Comparison of ENCODE assay signal across 32 cellular contexts in genomic region chr7:42720871-42721835, GRCh38.
DNase-seq lines count a peak whose midpoint lies in the region; ATAC-seq, FAIRE-seq and TF ChIP-seq lines count a peak whose summit lies in the region.
"Had no signal": no experiment of that assay in that cellular context is flagged by ENCODE, and none has a peak within 500 bp of the region (broad histone marks: within the 10 kb centered on the region; RNA-seq: fewer than 3 reads in every experiment).

No MANE protein-coding gene starts in this region.

- no peaks in the 10 kb centered on the region for H3K36me3 ChIP-seq in H1 (ENCODE audit: control insufficient read depth in 2 of 4, insufficient read depth in 4 of 4, low read length in 3 of 4)
- H3K36me3 ChIP-seq: spleen had no signal

- H2BK15ac ChIP-seq in H1 (ENCODE audit: low read length): no peak overlapping the region

- TF ChIP-seq CTCF in H1 (IDR thresholded peaks at IDR 0.05; ENCODE audit: control extremely low read depth in 1 of 3, insufficient read depth in 1 of 3, low read depth in 1 of 3, low read length in 3 of 3): no peak
- no peak for TF ChIP-seq CTCF in nephron progenitor cell (IDR thresholded peaks at IDR 0.05)

- CTCF ChIA-PET in H1 (lab: Charles Lee; ENCODE audit: partially characterized antibody): interaction anchor here (0.8 to 1.4 kb wide), 7 partner anchors 9 to 186 kb away, joined by 3 to 7 read pairs (median 4); no protein-coding TSS in a partner anchor

- H2AK5ac ChIP-seq in H1 (ENCODE audit: low read depth, low read length): 0 out of 2 replicates have a peak overlapping the region, but pooled peaks have one; percentile 49

- no peaks in the 10 kb centered on the region for H3K23me2 ChIP-seq in H1 (ENCODE audit: low read depth, low read length)

- no peaks in the 10 kb centered on the region for H3K79me1 ChIP-seq in H1 (ENCODE audit: low read depth, low read length)

- no peak overlapping the region for H3K9ac ChIP-seq in H1 (replicated peaks in 1 of 4; ENCODE audit: extremely low read depth in 1 of 4, low read depth in 3 of 4, low read length in 3 of 4)
- H3K9ac ChIP-seq: parathyroid adenoma had no signal

- no peak overlapping the region for H4K5ac ChIP-seq in H1 (ENCODE audit: insufficient read length, low read depth, low read length)

- H3K56ac ChIP-seq in H1 (replicated peaks; ENCODE audit: insufficient read length, low read depth, low read length): no peak overlapping the region

- H4K8ac ChIP-seq in H1 (ENCODE audit: extremely low read depth, insufficient read depth, low read length): no peak overlapping the region

- peak overlapping the region; percentile 41 for H2BK20ac ChIP-seq in H1 (ENCODE audit: low read length)

- no peak for ATAC-seq in GM21723 (IDR thresholded peaks at IDR 0.05; ENCODE audit: unreplicated experiment)
- ATAC-seq: naive thymus-derived CD8-positive, alpha-beta T cell; right cardiac atrium; stimulated activated effector memory CD8-positive, alpha-beta T cell treated with anti-CD3 and anti-CD28 coated beads, Interleukin-12 subunit alpha, Interleukin-12 subunit beta, amount 100 ng/mL, for 72 hours had no signal

- H3K9me3 ChIP-seq in H1 (ENCODE audit: insufficient read depth in 2 of 2, low read depth in 1 of 2, low read length in 1 of 2): no peaks in the 10 kb centered on the region; a peak in 1 of 4 replicates
- H3K9me3 ChIP-seq: spleen had no signal

- H3K4me1 Mint-ChIP-seq in nephron progenitor cell: peaks cover 21% of the 10 kb centered on the region
- H3K4me1 Mint-ChIP-seq: activated CD4-positive, alpha-beta memory T cell treated with anti-CD3 and anti-CD28 coated beads, Interleukin-2, amount 10 ng/mL, durations not matched to agents 7 days and 5 days; CD8-positive, alpha-beta memory T cell; naive thymus-derived CD8-positive, alpha-beta T cell; stimulated activated effector memory CD8-positive, alpha-beta T cell treated with anti-CD3 and anti-CD28 coated beads, Interleukin-12 subunit alpha, Interleukin-12 subunit beta, amount 100 ng/mL, for 72 hours had no signal

- no peaks in the 10 kb centered on the region for H4K20me1 ChIP-seq in H1 (replicated peaks in 1 of 2; ENCODE audit: control insufficient read depth in 1 of 2, insufficient read depth in 2 of 2, low read length in 2 of 2)

- 81% methylated on average over 12 of the region's 12 CpGs; no CpG with 5 or more reads in 1 of the 2 experiments for WGBS in H1 (ENCODE audit: extremely low coverage in 1 of 2, insufficient coverage in 1 of 2, insufficient read length in 1 of 2, insufficient replicate concordance in 2 of 2, low coverage in 1 of 2, low lambda C conversion rate in 2 of 2, missing lambda C conversion rate in 1 of 2), 2 experiments

- no peak overlapping the region for H3K23ac ChIP-seq in H1 (ENCODE audit: insufficient read length)

- FAIRE-seq in H1 (lab: Jason Lieb, UNC): no peak
- no peak for FAIRE-seq in frontal cortex (lab: Jason Lieb, UNC)
- FAIRE-seq: G401.6, H54, keratinocyte, RCC 7860 had no signal

- no peak overlapping the region for H3K4ac ChIP-seq in H1 (replicated peaks; ENCODE audit: insufficient read length, low read depth, low read length)

- H3K4me3 Mint-ChIP-seq in nephron progenitor cell: no peak overlapping the region
- H3K4me3 Mint-ChIP-seq: activated CD4-positive, alpha-beta memory T cell treated with anti-CD3 and anti-CD28 coated beads, Interleukin-2, amount 10 ng/mL, durations not matched to agents 7 days and 5 days; CD8-positive, alpha-beta memory T cell; IgD-negative memory B cell; naive thymus-derived CD8-positive, alpha-beta T cell; stimulated activated effector memory CD8-positive, alpha-beta T cell treated with anti-CD3 and anti-CD28 coated beads, Interleukin-12 subunit alpha, Interleukin-12 subunit beta, amount 100 ng/mL, for 72 hours had no signal

- no peaks in the 10 kb centered on the region for H3K36me3 Mint-ChIP-seq in nephron progenitor cell (ENCODE audit: low read depth)
- H3K36me3 Mint-ChIP-seq: CD8-positive, alpha-beta memory T cell; IgD-negative memory B cell; naive thymus-derived CD8-positive, alpha-beta T cell; stimulated activated effector memory CD8-positive, alpha-beta T cell treated with anti-CD3 and anti-CD28 coated beads, Interleukin-12 subunit alpha, Interleukin-12 subunit beta, amount 100 ng/mL, for 72 hours had no signal

- H3K14ac ChIP-seq in H1 (ENCODE audit: insufficient read length): no peak overlapping the region

- H3K27ac ChIP-seq in H1 (ENCODE audit: low read depth, low read length): no peak overlapping the region
- H3K27ac ChIP-seq: parathyroid adenoma, spleen had no signal

- peak; percentile 41 for DNase-seq in AG08395 (ENCODE audit: low spot score)
- peak; percentile 19 for DNase-seq in LHCN-M2 (ENCODE audit: low read depth)
- no peak for DNase-seq in H1 (ENCODE audit: low read depth in 1 of 2, low spot score in 2 of 2)
- DNase-seq in nephron progenitor cell: peak; percentile 14
- DNase-seq in frontal cortex (ENCODE audit: low spot score in 2 of 2): no peak
- DNase-seq in OCI-M2 (lab: John Stamatoyannopoulos, UW; ENCODE audit: unreplicated experiment): no peak
- no peak for DNase-seq in HK-2 (ENCODE audit: unreplicated experiment)
- DNase-seq: 8988T; activated CD4-positive, alpha-beta memory T cell treated with anti-CD3 and anti-CD28 coated beads, Interleukin-2, amount 10 ng/mL, durations not matched to agents 7 days and 5 days; activated CD4-positive, CD25-positive, alpha-beta regulatory T cell treated with anti-CD3 and anti-CD28 coated beads, Interleukin-2, amount 50 U/mL, for 72 hours; activated CD8-positive, alpha-beta memory T cell treated with anti-CD3 and anti-CD28 coated beads, Interleukin-2, amount 50 U/mL, for 48 hours; activated naive CD4-positive, alpha-beta T cell treated with anti-CD3 and anti-CD28 coated beads, Interleukin-2, amount 50 U/mL, for 16 hours; amygdala; CD8-positive, alpha-beta memory T cell; DMS 273 treated with DMSO at 0.1 percent for 48 hours; midbrain; naive thymus-derived CD8-positive, alpha-beta T cell; NCI-H1105 treated with DMSO at 0.1 percent for 48 hours; NCI-H1930; NCI-H2227 treated with DMSO at 0.1 percent for 48 hours; right cardiac atrium; SIG-M5; spleen; stimulated activated CD4-positive, alpha-beta T cell treated with anti-CD3 and anti-CD28 coated beads, Interleukin-4, amount 100 ng/mL, for 1 hour had no signal

- no peak overlapping the region for H2BK12ac ChIP-seq in H1 (ENCODE audit: low read depth, low read length)

- no peaks in the 10 kb centered on the region for H3K79me2 ChIP-seq in H1 (ENCODE audit: control insufficient read depth in 1 of 2, insufficient read depth in 2 of 2, low read length in 2 of 2)
- H3K79me2 ChIP-seq: parathyroid adenoma had no signal

- no peak overlapping the region for H2BK120ac ChIP-seq in H1 (replicated peaks; ENCODE audit: low read depth, low read length)

- peak overlapping the region in 1 of 2 experiments; percentile 18; a peak in 1 of 4 replicates for H3K4me2 ChIP-seq in H1 (ENCODE audit: insufficient read depth in 1 of 2, low read depth in 2 of 2, low read length in 2 of 2)

- no peak for TF ChIP-seq EP300 in H1 (IDR thresholded peaks at IDR 0.05; ENCODE audit: borderline replicate concordance in 1 of 2, low read depth in 2 of 2, low read length in 2 of 2)

- H3K27me3 Mint-ChIP-seq in nephron progenitor cell (ENCODE audit: low read depth, poor library complexity): peaks cover 2% of the 10 kb centered on the region
- H3K27me3 Mint-ChIP-seq: activated CD4-positive, alpha-beta memory T cell treated with anti-CD3 and anti-CD28 coated beads, Interleukin-2, amount 10 ng/mL, durations not matched to agents 7 days and 5 days; IgD-negative memory B cell had no signal

- H2AFZ ChIP-seq in H1 (ENCODE audit: low read length): no peak overlapping the region
- H2AFZ ChIP-seq: parathyroid adenoma had no signal

- TF ChIP-seq RAD21 in H1 (IDR thresholded peaks at IDR 0.05 in 1 of 2, conservative IDR thresholded peaks at IDR 0.05 in 1 of 2; ENCODE audit: low read depth in 2 of 2, low read length in 2 of 2): no peak

- no peak overlapping the region for H3K4me3 ChIP-seq in H1 (ENCODE audit: extremely low read depth in 1 of 4, insufficient read depth in 2 of 4, low read depth in 3 of 4, low read length in 4 of 4)
- H3K4me3 ChIP-seq: spleen had no signal

- H3K9me3 Mint-ChIP-seq in nephron progenitor cell: peaks cover 11% of the 10 kb centered on the region

- no peak overlapping the region for H3K18ac ChIP-seq in H1 (ENCODE audit: extremely low read depth, low read length)

- peak overlapping the region; percentile 6; the same call in 1 of the 2 replicates for H2BK5ac ChIP-seq in H1 (ENCODE audit: low read depth, low read length)

- POLR2A ChIA-PET in H1 (lab: Charles Lee; ENCODE audit: partially characterized antibody): no interaction called here

- H3K27ac Mint-ChIP-seq in nephron progenitor cell: no peak overlapping the region
- H3K27ac Mint-ChIP-seq: activated CD4-positive, alpha-beta memory T cell treated with anti-CD3 and anti-CD28 coated beads, Interleukin-2, amount 10 ng/mL, durations not matched to agents 7 days and 5 days; IgD-negative memory B cell; naive thymus-derived CD8-positive, alpha-beta T cell; stimulated activated effector memory CD8-positive, alpha-beta T cell treated with anti-CD3 and anti-CD28 coated beads, Interleukin-12 subunit alpha, Interleukin-12 subunit beta, amount 100 ng/mL, for 72 hours had no signal

- no peak for TF ChIP-seq POLR2A in H1 (IDR thresholded peaks at IDR 0.05; ENCODE audit: control extremely low read depth in 1 of 2, low read depth in 2 of 2, low read length in 2 of 2)

- H3K4me1 ChIP-seq in H1 (replicated peaks in 1 of 4; ENCODE audit: control insufficient read depth in 3 of 4, insufficient read depth in 4 of 4, low read length in 3 of 4): no peaks in the 10 kb centered on the region; a peak in 1 of 7 replicates
- H3K4me1 ChIP-seq: parathyroid adenoma, spleen had no signal

- H4K91ac ChIP-seq in H1 (replicated peaks; ENCODE audit: insufficient read length, low read length): no peak overlapping the region

- no peaks in the 10 kb centered on the region for H3K27me3 ChIP-seq in H1 (replicated peaks in 1 of 4; ENCODE audit: control insufficient read depth in 3 of 4, extremely low read depth in 1 of 4, insufficient read depth in 3 of 4, low read length in 3 of 4)
- H3K27me3 ChIP-seq: spleen had no signal

TF ChIP-seq in H1, 55 proteins besides CTCF, POLR2A, EP300 and RAD21:
- no peak for TF ChIP-seq SAP30 (IDR thresholded peaks at IDR 0.05; ENCODE audit: insufficient read depth, insufficient replicate concordance, low read length)
- no peak for TF ChIP-seq CEBPB (IDR thresholded peaks at IDR 0.05; ENCODE audit: low read depth, low read length)
- TF ChIP-seq GTF2F1 (IDR thresholded peaks at IDR 0.05; ENCODE audit: borderline replicate concordance, low read depth, low read length): no peak
- TF ChIP-seq TAF7 (optimal IDR thresholded peaks at IDR 0.05; ENCODE audit: borderline replicate concordance, low read depth, low read length): no peak
- TF ChIP-seq KDM4A (IDR thresholded peaks at IDR 0.05; ENCODE audit: low read depth, low read length, severe bottlenecking): no peak
- no peak for TF ChIP-seq EZH2 (IDR thresholded peaks at IDR 0.05; ENCODE audit: low read depth, low read length, severe bottlenecking)
- TF ChIP-seq KDM1A (IDR thresholded peaks at IDR 0.05; ENCODE audit: borderline replicate concordance, low read length): no peak

Comparison
In these comparisons a context has a peak if more than half of its experiments do, and no peak if none do; other contexts are left out.
1. DNase-seq: peak in AG08395 (single experiment), LHCN-M2 (single experiment) and nephron progenitor cell (single experiment); none in H1 (0 of 2), frontal cortex (0 of 2), OCI-M2 (single experiment) and HK-2 (single experiment).